In genomic region chr2:158583923-158584322, GRCh38 we compare ENCODE assay signal across 21 cellular contexts.
"Had no signal": no experiment of that assay in that cellular context is flagged by ENCODE, and none has a peak within 500 bp of the region (broad histone marks: within the 10 kb centered on the region; RNA-seq: fewer than 3 reads in every experiment).

No MANE protein-coding gene starts in this region.

- FAIRE-seq: endothelial cell of umbilical vein, islet of Langerhans had no signal

- H3K27ac ChIP-seq: coronary artery, dorsolateral prefrontal cortex, esophagus muscularis mucosa, foreskin keratinocyte, gastrocnemius medialis, heart right ventricle, left lung, lower lobe of right lung had no signal

- H3K36me3 ChIP-seq: gastrocnemius medialis, lower lobe of right lung had no signal

- H3K4me1 ChIP-seq: foreskin keratinocyte, gastrocnemius medialis, left lung, lower lobe of right lung had no signal

- H3K27me3 ChIP-seq: dorsolateral prefrontal cortex, esophagus muscularis mucosa, foreskin keratinocyte, gastrocnemius medialis, heart right ventricle, left lung had no signal

- H3K4me3 ChIP-seq: coronary artery, dorsolateral prefrontal cortex, esophagus muscularis mucosa, gastrocnemius medialis, heart right ventricle, left lung, lower lobe of right lung, mucosa of descending colon had no signal

- DNase-seq: dermis blood vessel endothelial cell; dorsolateral prefrontal cortex; effector CD4-positive, alpha-beta T cell; effector memory CD4-positive, alpha-beta T cell; foreskin keratinocyte; gastrocnemius medialis; glutamatergic neuron; head of caudate nucleus; heart right ventricle; hippocampal formation; left cardiac atrium; left ventricle myocardium superior; lower lobe of right lung; mesenchymal stem cell; mucosa of descending colon; naive B cell had no signal

- ATAC-seq: foreskin keratinocyte, gastrocnemius medialis, heart right ventricle, left cardiac atrium, left lung, left ventricle myocardium superior, lower lobe of right lung, mucosa of descending colon had no signal

- H3K9me3 ChIP-seq: esophagus muscularis mucosa, gastrocnemius medialis, heart right ventricle, left lung, lower lobe of right lung, mucosa of descending colon had no signal
